8 cellular contexts compared by ENCODE assay signal in genomic region chr22:41512421-41513194, GRCh38. TPM values are rescaled to one million over a fixed set of nuclear protein-coding genes. Genes with fewer than 3 reads are reported as not detected.
A peak's percentile ranks its signal among the peaks of the same experiment; 100 is the strongest.
DNase-seq lines count a peak whose midpoint lies in the region; ATAC-seq and TF ChIP-seq lines count a peak whose summit lies in the region.

No MANE protein-coding gene starts in this region.

- POLR2A ChIA-PET in HEK293 (lab: Yijun Ruan, JAX), result interaction anchor here (1.4 to 4.0 kb wide), 3 partner anchors 44 to 67 kb away, joined by 7 to 13 read pairs (median 12); partner anchors contain the start of genes ACO2, PHF5A and TOB2

- CTCF ChIA-PET in HEK293 (lab: Yijun Ruan, JAX), result interaction anchor here (0.6 to 9.5 kb wide), 5 partner anchors 14 to 752 kb away, joined by 4 to 301 read pairs (median 5); no protein-coding TSS in a partner anchor

- H3K27me3 ChIP-seq in RWPE2 (ENCODE audit: insufficient read depth, poor library complexity, severe bottlenecking) (no peaks in the 10 kb centered on the region), sigmoid colon (no peaks in the 10 kb centered on the region)

- TF ChIP-seq POLR2A in sigmoid colon (IDR thresholded peaks at IDR 0.05), result no peak

- no peaks in the 10 kb centered on the region for H3K4me1 Mint-ChIP-seq in T-helper 2 cell treated with Interferon-gamma antibody and Interleukin-4, amounts not matched to agents 5 μg/mL and 100 μg/mL, for 36 hours (ENCODE audit: low read depth)

- H3K36me3 ChIP-seq in HEK293 (ENCODE audit: control insufficient read depth in 2 of 2, insufficient read depth in 1 of 2, low read length in 2 of 2) (peaks cover 0 to 78% of the 10 kb centered on the region in 2 experiments; a peak in 2 of 3 replicates), RWPE2 (ENCODE audit: low read depth) (peaks cover 51% of the 10 kb centered on the region), sigmoid colon (peaks cover 20 to 91% (median 54%) of the 10 kb centered on the region in 4 donors)

- no peaks in the 10 kb centered on the region for H3K9me3 Mint-ChIP-seq in T-helper 2 cell treated with Interferon-gamma antibody and Interleukin-4, amounts not matched to agents 5 μg/mL and 100 μg/mL, for 36 hours

- H3K4me3 ChIP-seq in HEK293 (ENCODE audit: low read depth, low read length) (no peak overlapping the region), RWPE2 (ENCODE audit: severe bottlenecking) (no peak overlapping the region), sigmoid colon (no peak overlapping the region)

- intact Hi-C loops in Right ventricle myocardium superior (cut with DNase I), result no loop called here
- intact Hi-C loops in sigmoid colon (cut with DNase I), result no loop called here

- peak; percentile 97 for ATAC-seq in RWPE2 (ENCODE audit: low read depth)
- peak; percentile 60 for ATAC-seq in Right ventricle myocardium superior (ENCODE audit: poor library complexity)
- ATAC-seq in HG03565 (IDR thresholded peaks at IDR 0.05; ENCODE audit: unreplicated experiment), result no peak
- no peak for ATAC-seq in HG02870 (IDR thresholded peaks at IDR 0.05; ENCODE audit: unreplicated experiment)
- no peak for ATAC-seq in GM18498 (IDR thresholded peaks at IDR 0.05; ENCODE audit: unreplicated experiment)

- TF ChIP-seq EP300 in sigmoid colon (IDR thresholded peaks at IDR 0.05), result no peak

- no peak for DNase-seq in RWPE2 (ENCODE audit: low spot score)
- no peak for DNase-seq in Right ventricle myocardium superior
- no peak for DNase-seq in sigmoid colon
- no peak for DNase-seq in T-helper 2 cell treated with Interferon-gamma antibody and Interleukin-4, amounts not matched to agents 5 μg/mL and 100 μg/mL, for 36 hours (ENCODE audit: low spot score)

- no peak for TF ChIP-seq CTCF in HEK293 (tag by site-specific recombination; IDR thresholded peaks at IDR 0.05)
- TF ChIP-seq CTCF in RWPE2 (IDR thresholded peaks at IDR 0.05; ENCODE audit: poor library complexity, severe bottlenecking), result no peak
- TF ChIP-seq CTCF in sigmoid colon (IDR thresholded peaks at IDR 0.05), result no peak

- H3K36me3 Mint-ChIP-seq in T-helper 2 cell treated with Interferon-gamma antibody and Interleukin-4, amounts not matched to agents 5 μg/mL and 100 μg/mL, for 36 hours (ENCODE audit: low read depth), result peaks cover 13% of the 10 kb centered on the region

- H3K4me3 Mint-ChIP-seq in T-helper 2 cell treated with Interferon-gamma antibody and Interleukin-4, amounts not matched to agents 5 μg/mL and 100 μg/mL, for 36 hours, result no peak overlapping the region

- H3K27ac Mint-ChIP-seq in T-helper 2 cell treated with Interferon-gamma antibody and Interleukin-4, amounts not matched to agents 5 μg/mL and 100 μg/mL, for 36 hours, result no peak overlapping the region

- 89 to 90% methylated on average over 17 of the region's 17 CpGs for WGBS in sigmoid colon, 2 donors

- H3K9me3 ChIP-seq in HEK293 (ENCODE audit: control insufficient read depth, insufficient read depth, low read depth, low read length), result no peaks in the 10 kb centered on the region
- H3K9me3 ChIP-seq in RWPE2 (ENCODE audit: severe bottlenecking), result no peaks in the 10 kb centered on the region
- H3K9me3 ChIP-seq in sigmoid colon, result no peaks in the 10 kb centered on the region

- no peaks in the 10 kb centered on the region for H3K27me3 Mint-ChIP-seq in T-helper 2 cell treated with Interferon-gamma antibody and Interleukin-4, amounts not matched to agents 5 μg/mL and 100 μg/mL, for 36 hours (ENCODE audit: low read depth)

- H3K27ac ChIP-seq in HEK293 (ENCODE audit: extremely low read depth, low read depth, low read length), result peak overlapping the region; percentile 18; the same call in 1 of the 2 replicates
- peak overlapping the region; percentile 21 for H3K27ac ChIP-seq in RWPE2 (ENCODE audit: poor library complexity, severe bottlenecking)
- peak overlapping the region; percentile 29 to 79 (median 67) for H3K27ac ChIP-seq in sigmoid colon

- H3K4me1 ChIP-seq in HEK293 (ENCODE audit: control insufficient read depth, insufficient read depth, low read length) (peaks cover 12% of the 10 kb centered on the region), RWPE2 (ENCODE audit: insufficient read depth, poor library complexity, severe bottlenecking) (peaks cover 9% of the 10 kb centered on the region), sigmoid colon (peaks cover 0 to 31% (median 29%) of the 10 kb centered on the region in 4 donors)

TF ChIP-seq in HEK293, 187 proteins besides CTCF, POLR2A, EP300 and RAD21 (continues in another document):
- TF ChIP-seq ZNF837 (tag by site-specific recombination; IDR thresholded peaks at IDR 0.05) (no peak), ZBTB20 (tag by site-specific recombination; IDR thresholded peaks at IDR 0.05) (no peak), ZNF423 (tag by site-specific recombination; IDR thresholded peaks at IDR 0.05) (no peak), ZNF398 (tag by site-specific recombination; IDR thresholded peaks at IDR 0.05) (no peak; the same call in 1 of the 2 replicates), KLF8 (tag by site-specific recombination; IDR thresholded peaks at IDR 0.05) (peak; percentile 57; the same call in 1 of the 2 replicates), ZFP37 (tag by site-specific recombination; IDR thresholded peaks at IDR 0.05) (0 out of 2 replicates have a peak, but pooled peaks have one; percentile 56), HIC1 (tag by site-specific recombination; IDR thresholded peaks at IDR 0.05) (0 out of 2 replicates have a peak, but pooled peaks have one; percentile 29), ZBTB17 (tag by site-specific recombination; IDR thresholded peaks at IDR 0.05) (peak; percentile 90), KLF10 (tag by site-specific recombination; IDR thresholded peaks at IDR 0.05) (peak; percentile 35; the same call in 1 of the 2 replicates), SP7 (tag by site-specific recombination; IDR thresholded peaks at IDR 0.05) (peak; percentile 83), ZSCAN5A (tag by site-specific recombination; IDR thresholded peaks at IDR 0.05) (no peak)

RNA-seq across cellular contexts. Expression of gene POLR3H, which starts 31.7 kb away (rescaled TPM):
- total RNA-seq in Right ventricle myocardium superior (18.3 TPM), sigmoid colon (10 to 100 TPM; 10.3 to 14.4 (median 12.2) TPM)
- 10 to 100 TPM in 1 of 3 donors, 1 to 10 TPM in 2; 4.6 to 19.7 (median 7.2) TPM for polyA plus RNA-seq in sigmoid colon

RNA-seq across cellular contexts. Expression of gene ACO2, which starts 43.7 kb away (rescaled TPM):
- total RNA-seq in Right ventricle myocardium superior (835 TPM), sigmoid colon (10 to 100 TPM; 67.3 to 90.3 (median 83.0) TPM)
- 100 to 1,000 TPM; 106 to 157 (median 127) TPM for polyA plus RNA-seq in sigmoid colon

RNA-seq across cellular contexts. Expression of gene PHF5A, which starts 44.1 kb away (rescaled TPM):
- 26.4 TPM for total RNA-seq in Right ventricle myocardium superior
- total RNA-seq in sigmoid colon, result 10 to 100 TPM; 31.9 to 54.2 (median 44.4) TPM
- polyA plus RNA-seq in sigmoid colon, result 10 to 100 TPM; 49.2 to 59.6 (median 59.6) TPM

RNA-seq across cellular contexts. Expression of gene CSDC2, which starts 48.2 kb away (rescaled TPM):
- total RNA-seq in Right ventricle myocardium superior (252 TPM), sigmoid colon (10 to 100 TPM in 2 of 4 donors, 1 to 10 TPM in 2; 6.4 to 19.9 (median 10.6) TPM)
- polyA plus RNA-seq in sigmoid colon, result 1 to 10 TPM in 1 of 3 donors, under 1 TPM in 2; 0.46 to 1.2 (median 0.60) TPM

Comparison
In these comparisons a context has a peak if more than half of its experiments do, and no peak if none do; other contexts are left out.
1. ATAC-seq: peak in RWPE2 (single experiment) and Right ventricle myocardium superior (single experiment); none in HG03565 (single experiment), HG02870 (single experiment) and GM18498 (single experiment).
2. Peak in every context shown above with its lines, with median percentiles within 50 percentile points of each other: H3K27ac ChIP-seq.